In the genomic region with DNA sequence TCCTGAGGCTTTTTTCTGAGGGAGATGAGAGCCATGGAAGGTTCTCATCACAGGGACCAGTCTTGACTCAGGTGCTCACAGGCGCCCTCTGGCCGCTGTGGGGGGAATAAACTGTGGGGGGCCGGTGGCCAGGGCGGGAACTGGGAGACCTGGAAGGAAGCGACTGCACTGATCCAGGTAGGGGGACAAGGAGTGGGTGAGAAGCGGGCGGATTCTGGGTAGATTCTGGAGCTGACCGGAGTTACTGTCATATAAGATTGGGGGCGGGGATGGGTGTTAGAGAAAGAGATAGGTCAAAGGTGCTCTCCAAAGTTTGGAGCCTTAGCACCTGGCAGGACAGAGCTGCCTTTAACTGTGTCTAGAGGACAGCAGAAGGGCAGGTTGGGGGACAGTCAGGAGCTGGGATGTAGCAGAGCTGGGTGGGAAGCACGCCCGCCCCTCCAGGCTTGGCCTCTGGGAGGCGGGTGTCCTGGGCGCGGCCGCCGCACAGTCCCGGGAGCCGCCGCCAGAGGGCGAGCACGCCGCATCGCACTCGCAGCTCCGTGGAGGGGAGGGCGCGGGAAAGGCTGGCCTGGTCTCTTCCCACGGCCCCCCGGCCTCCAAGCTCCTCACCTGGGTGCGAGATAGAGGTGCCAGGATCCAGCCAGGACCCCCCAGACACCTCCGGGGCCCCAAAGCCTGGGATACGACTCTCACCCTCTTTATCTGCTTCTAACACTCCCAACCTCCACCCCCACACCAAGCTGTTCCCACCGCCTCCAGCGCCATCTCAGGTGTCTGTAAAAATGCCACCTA, we compare ENCODE assay signal across 1 cellular context.
A peak's percentile ranks its signal among the peaks of the same experiment; 100 is the strongest.
TF ChIP-seq lines count a peak whose summit lies in the region.

No MANE protein-coding gene starts in this region.

TF ChIP-seq in K562, 482 proteins besides CTCF, POLR2A, EP300 and RAD21 (continued from another document and continues in another):
- TF ChIP-seq, protein P1, sequence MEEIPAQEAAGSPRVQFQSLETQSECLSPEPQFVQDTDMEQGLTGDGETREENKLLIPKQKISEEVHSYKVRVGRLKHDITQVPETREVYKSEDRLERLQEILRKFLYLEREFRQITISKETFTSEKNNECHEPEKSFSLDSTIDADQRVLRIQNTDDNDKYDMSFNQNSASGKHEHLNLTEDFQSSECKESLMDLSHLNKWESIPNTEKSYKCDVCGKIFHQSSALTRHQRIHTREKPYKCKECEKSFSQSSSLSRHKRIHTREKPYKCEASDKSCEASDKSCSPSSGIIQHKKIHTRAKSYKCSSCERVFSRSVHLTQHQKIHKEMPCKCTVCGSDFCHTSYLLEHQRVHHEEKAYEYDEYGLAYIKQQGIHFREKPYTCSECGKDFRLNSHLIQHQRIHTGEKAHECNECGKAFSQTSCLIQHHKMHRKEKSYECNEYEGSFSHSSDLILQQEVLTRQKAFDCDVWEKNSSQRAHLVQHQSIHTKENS (CRISPR knock-in tag; IDR thresholded peaks at IDR 0.05) = no peak
- TF ChIP-seq SLC30A9 (CRISPR knock-in tag; IDR thresholded peaks at IDR 0.05) (no peak), SNRNP70 (optimal IDR thresholded peaks at IDR 0.05; ENCODE audit: low read depth, low read length) (no peak), KDM1A (IDR thresholded peaks at IDR 0.05) (no peak; a peak in 1 of 4 replicates), SIN3A (IDR thresholded peaks at IDR 0.05; ENCODE audit: borderline replicate concordance in 2 of 2, control insufficient read depth in 1 of 2, low read depth in 2 of 2, low read length in 2 of 2) (0 out of 4 replicates have a peak, but pooled peaks of 1 of the 2 experiments have one; percentile 40), ZNF431 (CRISPR knock-in tag; IDR thresholded peaks at IDR 0.05) (no peak), ZNF23 (CRISPR knock-in tag; IDR thresholded peaks at IDR 0.05) (no peak), PHB (CRISPR knock-in tag; IDR thresholded peaks at IDR 0.05) (no peak), NR3C1 (CRISPR knock-in tag; IDR thresholded peaks at IDR 0.05) (no peak), GATAD2B (IDR thresholded peaks at IDR 0.05; ENCODE audit: borderline replicate concordance) (no peak; the same call in 1 of the 2 replicates), XRCC5 (IDR thresholded peaks at IDR 0.05; ENCODE audit: low read depth, low read length) (peak; percentile 58; the same call in 1 of the 2 replicates), FOXA3 (CRISPR knock-in tag; conservative IDR thresholded peaks at IDR 0.05 in 1 of 2, IDR thresholded peaks at IDR 0.05 in 1 of 2) (no peak), TRIM25 (IDR thresholded peaks at IDR 0.05; ENCODE audit: borderline replicate concordance) (peak; percentile 82; the same call in 1 of the 2 replicates), MED1 (CRISPR knock-in tag; IDR thresholded peaks at IDR 0.05; ENCODE audit: borderline replicate concordance) (0 out of 2 replicates have a peak, but pooled peaks have one; percentile 79), EGR1 (conservative IDR thresholded peaks at IDR 0.05) (peak; percentile 93), ETS2 (tag; IDR thresholded peaks at IDR 0.05; ENCODE audit: borderline replicate concordance, poor library complexity, severe bottlenecking) (no peak), DMBX1 (CRISPR knock-in tag; IDR thresholded peaks at IDR 0.05; ENCODE audit: borderline replicate concordance) (no peak), PHF21A (IDR thresholded peaks at IDR 0.05; ENCODE audit: borderline replicate concordance, low read depth) (no peak), ZFP1 (CRISPR knock-in tag; IDR thresholded peaks at IDR 0.05) (no peak), ZSCAN32 (CRISPR knock-in tag; IDR thresholded peaks at IDR 0.05) (no peak), CC2D1A (IDR thresholded peaks at IDR 0.05) (peak; percentile 41), ILF3 (IDR thresholded peaks at IDR 0.05; ENCODE audit: borderline replicate concordance) (no peak), HDGF (IDR thresholded peaks at IDR 0.05) (no peak; the same call in 1 of the 2 replicates), MAX (CRISPR knock-in tag; IDR thresholded peaks at IDR 0.05) (peak; percentile 2; the same call in 1 of the 2 replicates), ZNF232 (CRISPR knock-in tag; IDR thresholded peaks at IDR 0.05) (no peak), ZNF584 (CRISPR knock-in tag; IDR thresholded peaks at IDR 0.05; ENCODE audit: low read depth) (no peak), MCM5 (IDR thresholded peaks at IDR 0.05; ENCODE audit: low read depth) (no peak), BCL6 (CRISPR knock-in tag; IDR thresholded peaks at IDR 0.05) (no peak), HNRNPH1 (optimal IDR thresholded peaks at IDR 0.05; ENCODE audit: low read depth, low read length) (no peak), NELFE (IDR thresholded peaks at IDR 0.05; ENCODE audit: insufficient read depth, insufficient read length) (no peak), ZNF778 (CRISPR knock-in tag; IDR thresholded peaks at IDR 0.05) (no peak), CBX1 (IDR thresholded peaks at IDR 0.05; ENCODE audit: low read depth) (peak; percentile 64), MBD2 (IDR thresholded peaks at IDR 0.05; ENCODE audit: borderline replicate concordance, low read depth) (no peak), ATF2 (CRISPR knock-in tag; IDR thresholded peaks at IDR 0.05) (no peak), ZNF3 (CRISPR knock-in tag; IDR thresholded peaks at IDR 0.05) (no peak), ZNF79 (CRISPR knock-in tag; IDR thresholded peaks at IDR 0.05; ENCODE audit: low read depth) (no peak), POU5F1 (IDR thresholded peaks at IDR 0.05; ENCODE audit: borderline replicate concordance, low read depth, low read length, partially characterized antibody) (peak; percentile 6), PPARD (CRISPR knock-in tag; IDR thresholded peaks at IDR 0.05) (no peak), ZFP91 (CRISPR knock-in tag; IDR thresholded peaks at IDR 0.05) (no peak), HEY1 (CRISPR knock-in tag; IDR thresholded peaks at IDR 0.05; ENCODE audit: borderline replicate concordance) (no peak), TCFL5 (CRISPR knock-in tag; conservative IDR thresholded peaks at IDR 0.05) (no peak), CREB3L1 (IDR thresholded peaks at IDR 0.05; ENCODE audit: borderline replicate concordance, low read depth) (peak; percentile 37; the same call in 1 of the 2 replicates)
- TF ChIP-seq, protein P2, sequence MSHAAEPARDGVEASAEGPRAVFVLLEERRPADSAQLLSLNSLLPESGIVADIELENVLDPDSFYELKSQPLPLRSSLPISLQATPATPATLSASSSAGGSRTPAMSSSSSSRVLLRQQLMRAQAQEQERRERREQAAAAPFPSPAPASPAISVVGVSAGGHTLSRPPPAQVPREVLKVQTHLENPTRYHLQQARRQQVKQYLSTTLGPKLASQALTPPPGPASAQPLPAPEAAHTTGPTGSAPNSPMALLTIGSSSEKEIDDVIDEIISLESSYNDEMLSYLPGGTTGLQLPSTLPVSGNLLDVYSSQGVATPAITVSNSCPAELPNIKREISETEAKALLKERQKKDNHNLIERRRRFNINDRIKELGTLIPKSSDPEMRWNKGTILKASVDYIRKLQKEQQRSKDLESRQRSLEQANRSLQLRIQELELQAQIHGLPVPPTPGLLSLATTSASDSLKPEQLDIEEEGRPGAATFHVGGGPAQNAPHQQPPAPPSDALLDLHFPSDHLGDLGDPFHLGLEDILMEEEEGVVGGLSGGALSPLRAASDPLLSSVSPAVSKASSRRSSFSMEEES (CRISPR knock-in tag; IDR thresholded peaks at IDR 0.05) = no peak
- TF ChIP-seq, protein P3, sequence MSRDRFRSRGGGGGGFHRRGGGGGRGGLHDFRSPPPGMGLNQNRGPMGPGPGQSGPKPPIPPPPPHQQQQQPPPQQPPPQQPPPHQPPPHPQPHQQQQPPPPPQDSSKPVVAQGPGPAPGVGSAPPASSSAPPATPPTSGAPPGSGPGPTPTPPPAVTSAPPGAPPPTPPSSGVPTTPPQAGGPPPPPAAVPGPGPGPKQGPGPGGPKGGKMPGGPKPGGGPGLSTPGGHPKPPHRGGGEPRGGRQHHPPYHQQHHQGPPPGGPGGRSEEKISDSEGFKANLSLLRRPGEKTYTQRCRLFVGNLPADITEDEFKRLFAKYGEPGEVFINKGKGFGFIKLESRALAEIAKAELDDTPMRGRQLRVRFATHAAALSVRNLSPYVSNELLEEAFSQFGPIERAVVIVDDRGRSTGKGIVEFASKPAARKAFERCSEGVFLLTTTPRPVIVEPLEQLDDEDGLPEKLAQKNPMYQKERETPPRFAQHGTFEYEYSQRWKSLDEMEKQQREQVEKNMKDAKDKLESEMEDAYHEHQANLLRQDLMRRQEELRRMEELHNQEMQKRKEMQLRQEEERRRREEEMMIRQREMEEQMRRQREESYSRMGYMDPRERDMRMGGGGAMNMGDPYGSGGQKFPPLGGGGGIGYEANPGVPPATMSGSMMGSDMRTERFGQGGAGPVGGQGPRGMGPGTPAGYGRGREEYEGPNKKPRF (IDR thresholded peaks at IDR 0.05; ENCODE audit: low read depth, low read length) = no peak
- TF ChIP-seq, protein P4, sequence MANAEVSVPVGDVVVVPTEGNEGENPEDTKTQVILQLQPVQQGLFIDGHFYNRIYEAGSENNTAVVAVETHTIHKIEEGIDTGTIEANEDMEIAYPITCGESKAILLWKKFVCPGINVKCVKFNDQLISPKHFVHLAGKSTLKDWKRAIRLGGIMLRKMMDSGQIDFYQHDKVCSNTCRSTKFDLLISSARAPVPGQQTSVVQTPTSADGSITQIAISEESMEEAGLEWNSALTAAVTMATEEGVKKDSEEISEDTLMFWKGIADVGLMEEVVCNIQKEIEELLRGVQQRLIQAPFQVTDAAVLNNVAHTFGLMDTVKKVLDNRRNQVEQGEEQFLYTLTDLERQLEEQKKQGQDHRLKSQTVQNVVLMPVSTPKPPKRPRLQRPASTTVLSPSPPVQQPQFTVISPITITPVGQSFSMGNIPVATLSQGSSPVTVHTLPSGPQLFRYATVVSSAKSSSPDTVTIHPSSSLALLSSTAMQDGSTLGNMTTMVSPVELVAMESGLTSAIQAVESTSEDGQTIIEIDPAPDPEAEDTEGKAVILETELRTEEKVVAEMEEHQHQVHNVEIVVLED (CRISPR knock-in tag; IDR thresholded peaks at IDR 0.05) = no peak
- TF ChIP-seq, protein P5, sequence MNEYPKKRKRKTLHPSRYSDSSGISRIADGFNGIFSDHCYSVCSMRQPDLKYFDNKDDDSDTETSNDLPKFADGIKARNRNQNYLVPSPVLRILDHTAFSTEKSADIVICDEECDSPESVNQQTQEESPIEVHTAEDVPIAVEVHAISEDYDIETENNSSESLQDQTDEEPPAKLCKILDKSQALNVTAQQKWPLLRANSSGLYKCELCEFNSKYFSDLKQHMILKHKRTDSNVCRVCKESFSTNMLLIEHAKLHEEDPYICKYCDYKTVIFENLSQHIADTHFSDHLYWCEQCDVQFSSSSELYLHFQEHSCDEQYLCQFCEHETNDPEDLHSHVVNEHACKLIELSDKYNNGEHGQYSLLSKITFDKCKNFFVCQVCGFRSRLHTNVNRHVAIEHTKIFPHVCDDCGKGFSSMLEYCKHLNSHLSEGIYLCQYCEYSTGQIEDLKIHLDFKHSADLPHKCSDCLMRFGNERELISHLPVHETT (CRISPR knock-in tag; conservative IDR thresholded peaks at IDR 0.05 in 1 of 2, IDR thresholded peaks at IDR 0.05 in 1 of 2) = no peak
